In the genomic region with DNA sequence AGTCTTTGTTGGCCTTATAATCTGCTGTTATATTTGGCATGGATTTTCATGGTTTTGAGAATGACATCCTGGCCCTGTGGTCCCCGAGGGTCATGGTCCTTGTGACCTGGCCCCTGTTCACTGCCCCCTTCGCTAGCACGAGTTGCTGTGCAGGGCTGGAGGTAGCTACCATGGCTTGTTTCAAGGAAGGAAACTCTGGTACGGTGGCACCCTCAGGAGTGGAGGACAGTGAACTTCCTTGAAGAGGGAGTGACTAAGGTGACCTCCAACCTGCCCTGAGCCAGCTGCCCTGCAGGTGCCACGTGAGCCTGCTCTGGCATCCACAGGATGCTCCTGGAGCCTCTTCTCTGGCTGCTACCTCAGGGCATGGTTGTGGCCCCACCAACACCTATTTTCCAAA, we compare ENCODE assay signal across 22 cellular contexts.
DNase-seq lines count a peak whose midpoint lies in the region; ATAC-seq, FAIRE-seq and TF ChIP-seq lines count a peak whose summit lies in the region.
"Had no signal": no experiment of that assay in that cellular context is flagged by ENCODE, and none has a peak within 500 bp of the region (broad histone marks: within the 10 kb centered on the region; RNA-seq: fewer than 3 reads in every experiment).

No MANE protein-coding gene starts in this region.

- no peaks in the 10 kb centered on the region for H3K27me3 ChIP-seq in Peyer's patch
- no peaks in the 10 kb centered on the region for H3K27me3 ChIP-seq in small intestine (ENCODE audit: control insufficient read depth in 2 of 2, insufficient read depth in 2 of 2, low read length in 2 of 2)
- H3K27me3 ChIP-seq in hepatocyte: no peaks in the 10 kb centered on the region
- H3K27me3 ChIP-seq: BE2C had no signal

- H3K4me1 ChIP-seq in Peyer's patch: no peaks in the 10 kb centered on the region
- H3K4me1 ChIP-seq in small intestine (ENCODE audit: control insufficient read depth in 2 of 2, insufficient read depth in 1 of 2, low read depth in 1 of 2, low read length in 1 of 2): no peaks in the 10 kb centered on the region
- no peaks in the 10 kb centered on the region for H3K4me1 ChIP-seq in hepatocyte (ENCODE audit: insufficient read depth)
- H3K4me1 ChIP-seq: BE2C had no signal

- no peak overlapping the region for H3K4me3 Mint-ChIP-seq in activated naive CD4-positive, alpha-beta T cell treated with anti-CD3 and anti-CD28 coated beads, Interleukin-2, amount 50 U/mL, for 24 hours
- H3K4me3 Mint-ChIP-seq: CD4-positive, CD25-positive, alpha-beta regulatory T cell; CD8-positive, alpha-beta memory T cell; H9 had no signal

- H3K27ac ChIP-seq in Peyer's patch (no peak overlapping the region), small intestine (ENCODE audit: low read depth in 1 of 2, low read length in 1 of 2) (no peak overlapping the region), hepatocyte (no peak overlapping the region)
- H3K27ac ChIP-seq: HL-60 had no signal

- H3K27ac Mint-ChIP-seq in activated naive CD4-positive, alpha-beta T cell treated with anti-CD3 and anti-CD28 coated beads, Interleukin-2, amount 50 U/mL, for 24 hours: peak overlapping the region; percentile 30
- H3K27ac Mint-ChIP-seq: CD4-positive, CD25-positive, alpha-beta regulatory T cell; H9 had no signal

- no peak overlapping the region for H3K4me2 ChIP-seq in hepatocyte

- 90 to 94% (median 91%) methylated on average over 5 of the region's 5 CpGs for WGBS in small intestine, 3 donors
- 98% methylated on average over 5 of the region's 5 CpGs for WGBS in hepatocyte (ENCODE audit: low lambda C conversion rate, missing lambda C conversion rate)

- H3K9me2 ChIP-seq in hepatocyte (replicated peaks; ENCODE audit: insufficient read depth): no peaks in the 10 kb centered on the region

- peak; percentile 44 for ATAC-seq in left colon
- no peak for ATAC-seq in HG03095 (IDR thresholded peaks at IDR 0.05; ENCODE audit: unreplicated experiment)
- ATAC-seq in Right ventricle myocardium superior (ENCODE audit: poor library complexity): no peak
- ATAC-seq: K562 had no signal

- peaks cover 28% of the 10 kb centered on the region for H3K36me3 Mint-ChIP-seq in activated naive CD4-positive, alpha-beta T cell treated with anti-CD3 and anti-CD28 coated beads, Interleukin-2, amount 50 U/mL, for 24 hours

- no peak for FAIRE-seq in small intestine (lab: Jason Lieb, UNC)
- FAIRE-seq: A204.1, D721Med, H1, K562 had no signal

- H3K9me3 ChIP-seq in Peyer's patch (no peaks in the 10 kb centered on the region), small intestine (ENCODE audit: control insufficient read depth, low read depth) (no peaks in the 10 kb centered on the region), hepatocyte (ENCODE audit: low read depth) (no peaks in the 10 kb centered on the region)
- H3K9me3 ChIP-seq: BE2C had no signal

- no peaks in the 10 kb centered on the region for H3K4me1 Mint-ChIP-seq in activated naive CD4-positive, alpha-beta T cell treated with anti-CD3 and anti-CD28 coated beads, Interleukin-2, amount 50 U/mL, for 24 hours
- H3K4me1 Mint-ChIP-seq: CD8-positive, alpha-beta memory T cell; H9 had no signal

- DNase-seq in activated naive CD4-positive, alpha-beta T cell (lab: John Stamatoyannopoulos, UW): no peak
- DNase-seq in Peyer's patch: peak in 2 of 3 donors; percentile 51 to 61
- DNase-seq in left colon: no peak
- peak; percentile 31 for DNase-seq in small intestine
- DNase-seq in hepatocyte (ENCODE audit: low spot score): no peak
- DNase-seq in Right ventricle myocardium superior: no peak
- DNase-seq: ACHN; BE2C; C1 segment of cervical spinal cord; CD4-positive, CD25-positive, alpha-beta regulatory T cell; CD8-positive, alpha-beta memory T cell; COR-L47; GF-D8; H9; IMR-90 had no signal

- no peaks in the 10 kb centered on the region for H3K27me3 Mint-ChIP-seq in activated naive CD4-positive, alpha-beta T cell treated with anti-CD3 and anti-CD28 coated beads, Interleukin-2, amount 50 U/mL, for 24 hours
- H3K27me3 Mint-ChIP-seq: CD4-positive, CD25-positive, alpha-beta regulatory T cell; CD8-positive, alpha-beta memory T cell had no signal

- no peaks in the 10 kb centered on the region for H3K9me3 Mint-ChIP-seq in activated naive CD4-positive, alpha-beta T cell treated with anti-CD3 and anti-CD28 coated beads, Interleukin-2, amount 50 U/mL, for 24 hours
- H3K9me3 Mint-ChIP-seq: CD8-positive, alpha-beta memory T cell; H9 had no signal

- intact Hi-C loops in left colon (cut with DNase I, micrococcal nuclease) (no loop called here), Right ventricle myocardium superior (cut with DNase I) (no loop called here)

- H2AFZ ChIP-seq in hepatocyte: no peak overlapping the region

- no peak for TF ChIP-seq POLR2A in Peyer's patch (IDR thresholded peaks at IDR 0.05)

- TF ChIP-seq CTCF in Peyer's patch (IDR thresholded peaks at IDR 0.05): no peak
- TF ChIP-seq CTCF in hepatocyte (IDR thresholded peaks at IDR 0.05; ENCODE audit: poor library complexity): no peak

- H4K20me1 ChIP-seq in hepatocyte (ENCODE audit: insufficient read depth, poor library complexity, severe bottlenecking): no peaks in the 10 kb centered on the region

- peaks cover 0 to 30% (median 0%) of the 10 kb centered on the region in 3 donors for H3K36me3 ChIP-seq in Peyer's patch
- H3K36me3 ChIP-seq in small intestine (ENCODE audit: control insufficient read depth in 2 of 2, insufficient read depth in 2 of 2, low read length in 2 of 2): no peaks in the 10 kb centered on the region
- no peaks in the 10 kb centered on the region for H3K36me3 ChIP-seq in hepatocyte (replicated peaks; ENCODE audit: insufficient read depth, low read depth)

- H3K4me3 ChIP-seq in Peyer's patch (no peak overlapping the region), small intestine (ENCODE audit: low read depth in 1 of 2, low read length in 2 of 2) (no peak overlapping the region), hepatocyte (no peak overlapping the region)
- H3K4me3 ChIP-seq: K562 had no signal

- no peaks in the 10 kb centered on the region for H3K79me2 ChIP-seq in hepatocyte

Comparison
In these comparisons a context has a peak if more than half of its experiments do, and no peak if none do; other contexts are left out.
1. DNase-seq: peak in Peyer's patch (2 of 3) and small intestine (single experiment); none in activated naive CD4-positive, alpha-beta T cell (0 of 4), left colon (0 of 2), hepatocyte (single experiment) and Right ventricle myocardium superior (single experiment).